30 cellular contexts compared by ENCODE assay signal in the genomic region with DNA sequence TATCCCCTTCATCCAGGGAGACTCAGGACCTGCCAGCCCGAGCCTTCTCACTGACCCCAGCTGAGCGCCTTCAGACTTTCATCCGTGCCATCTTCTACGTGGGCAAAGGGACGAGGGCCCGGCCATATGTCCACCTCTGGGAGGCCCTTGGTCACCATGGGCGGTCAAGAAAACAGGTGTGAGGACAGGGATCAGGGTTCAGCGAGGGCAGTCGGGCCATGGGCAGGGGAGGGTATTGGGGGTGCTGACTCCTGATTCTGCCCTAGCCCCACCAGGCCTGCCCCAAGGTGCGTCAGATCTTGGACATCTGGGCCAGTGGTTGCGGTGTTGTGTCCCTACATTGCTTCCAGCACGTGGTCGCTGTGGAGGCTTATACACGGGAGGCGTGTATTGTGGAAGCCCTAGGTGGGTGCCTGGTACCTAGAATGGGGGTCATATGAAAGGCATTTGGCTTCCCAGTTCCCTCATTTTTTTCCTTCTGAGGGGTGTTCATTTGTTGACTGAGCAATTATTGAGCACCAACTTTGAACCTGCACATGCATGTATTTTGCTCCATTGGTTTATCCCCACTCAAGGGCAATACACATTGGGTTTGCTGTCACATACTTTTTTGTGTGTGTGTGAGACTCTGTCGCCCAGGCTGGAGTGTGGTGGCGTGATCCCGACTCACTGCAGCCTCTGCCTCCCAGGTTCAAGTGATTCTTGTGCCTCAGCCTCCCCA. TPM values are rescaled to one million over a fixed set of nuclear protein-coding genes. Genes with fewer than 3 reads are reported as not detected.
"Had no signal": no experiment of that assay in that cellular context is flagged by ENCODE, and none has a peak within 500 bp of the region (broad histone marks: within the 10 kb centered on the region; RNA-seq: fewer than 3 reads in every experiment).

No MANE protein-coding gene starts in this region.

- ATAC-seq: heart right ventricle; left cardiac atrium; left lobe of liver; lower lobe of right lung; natural killer cell; pancreas; right cardiac atrium; stimulated activated effector memory CD8-positive, alpha-beta T cell treated with anti-CD3 and anti-CD28 coated beads, Interleukin-12 subunit alpha, Interleukin-12 subunit beta, amount 100 ng/mL, for 72 hours; upper lobe of right lung had no signal

- H3K79me2 ChIP-seq: hepatocyte had no signal

- H3K27ac ChIP-seq: heart right ventricle, hepatocyte, lower lobe of right lung, pancreas, prostate gland, sigmoid colon, spleen, suprapubic skin, thoracic aorta, tibial artery, upper lobe of right lung had no signal

- H2AFZ ChIP-seq: hepatocyte had no signal

- DNase-seq: heart right ventricle; kidney glomerular epithelial cell; left cardiac atrium; lower lobe of right lung; mammary epithelial cell; mesendoderm; naive B cell; natural killer cell; nephron progenitor cell; pancreas; posterior cingulate gyrus; retina; sigmoid colon; small intestine; spleen; stimulated activated CD4-positive, alpha-beta T cell treated with anti-CD3 and anti-CD28 coated beads, Interleukin-4, amount 100 ng/mL, for 24 hours; stimulated activated naive CD4-positive, alpha-beta T cell; tibial artery; trophoblast cell; upper lobe of right lung had no signal

- H3K4me3 ChIP-seq: heart right ventricle, hepatocyte, lower lobe of right lung, pancreas, prostate gland, sigmoid colon, spleen, suprapubic skin, thoracic aorta, tibial artery, upper lobe of right lung had no signal

- H3K9me3 ChIP-seq: heart right ventricle, lower lobe of right lung, pancreas, prostate gland, sigmoid colon, spleen, suprapubic skin, thoracic aorta, tibial artery, upper lobe of right lung had no signal

- FAIRE-seq: keratinocyte, pancreas, small intestine, urothelium cell line had no signal

- H3K36me3 ChIP-seq: heart right ventricle, lower lobe of right lung, pancreas, prostate gland, sigmoid colon, suprapubic skin, thoracic aorta, tibial artery, upper lobe of right lung had no signal

- H3K4me2 ChIP-seq: hepatocyte had no signal

RNA-seq across cellular contexts. Expression of gene USHBP1, which starts 21.0 kb away (rescaled TPM):
- total RNA-seq: hepatocyte, mammary epithelial cell, mesothelial cell of epicardium, natural killer cell had no signal
- polyA plus RNA-seq: keratinocyte, mammary epithelial cell had no signal
